Comparison of ENCODE assay signal across 10 cellular contexts in the genomic region with DNA sequence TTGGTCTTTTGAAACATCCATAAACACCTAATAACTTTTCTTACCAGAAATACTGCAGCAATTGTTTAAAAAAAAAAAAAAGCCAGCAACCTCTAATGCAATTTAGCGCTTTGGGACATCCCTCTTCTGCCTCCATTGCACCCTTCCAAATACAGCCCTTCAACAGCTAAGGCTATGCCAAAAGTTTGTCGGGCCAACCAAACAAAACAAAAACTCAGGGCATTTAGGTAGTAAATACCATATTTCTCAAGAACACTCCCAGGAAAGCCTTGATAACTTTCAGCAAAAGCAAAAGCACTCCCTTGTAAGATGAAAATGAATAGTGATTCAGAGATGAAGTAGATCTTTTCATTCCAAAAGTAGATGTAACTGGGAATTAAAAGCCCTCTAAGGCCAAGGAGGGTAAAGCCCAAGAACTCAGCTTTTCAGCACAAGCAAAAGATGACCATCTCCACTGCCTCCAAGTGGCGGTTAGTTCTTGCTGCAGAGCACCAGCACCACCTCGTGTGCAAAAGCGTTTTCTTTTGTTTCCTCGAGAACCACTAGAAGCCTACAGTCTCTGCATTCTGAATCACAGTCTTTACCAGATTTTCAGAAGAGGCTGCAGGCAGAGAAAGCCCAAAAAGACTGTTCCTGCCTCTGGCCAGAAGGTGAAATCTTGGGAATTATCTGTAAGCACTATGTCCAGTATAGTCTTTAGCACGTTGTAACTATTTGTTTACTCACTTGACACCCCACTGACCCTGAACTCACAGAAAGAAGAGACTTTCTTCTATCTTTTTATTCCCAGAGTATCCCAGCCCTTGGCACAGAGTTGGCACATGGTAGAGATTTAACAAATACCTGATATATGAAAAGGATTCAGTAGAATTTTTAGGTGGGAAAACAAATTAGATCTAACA. TPM values are rescaled to one million over a fixed set of nuclear protein-coding genes. Genes with fewer than 3 reads are reported as not detected.
DNase-seq lines count a peak whose midpoint lies in the region; ATAC-seq, FAIRE-seq and TF ChIP-seq lines count a peak whose summit lies in the region.
"Had no signal": no experiment of that assay in that cellular context is flagged by ENCODE, and none has a peak within 500 bp of the region (broad histone marks: within the 10 kb centered on the region; RNA-seq: fewer than 3 reads in every experiment).

No MANE protein-coding gene starts in this region.

- no peaks in the 10 kb centered on the region for H3K27me3 ChIP-seq in vagina
- H3K27me3 ChIP-seq: BLaER1 treated with 17β-estradiol and CSF1 and Interleukin-3, amounts not matched to agents 10 nM and 100 nM had no signal

- ATAC-seq in GM21737 (IDR thresholded peaks at IDR 0.05; ENCODE audit: unreplicated experiment): peak; percentile 73

- no peak overlapping the region for H3K4me3 ChIP-seq in vagina
- H3K4me3 ChIP-seq: BLaER1 treated with 17β-estradiol and CSF1 and Interleukin-3, amounts not matched to agents 10 nM and 100 nM had no signal

- H3K27ac ChIP-seq in vagina: no peak overlapping the region
- H3K27ac ChIP-seq: BLaER1 treated with 17β-estradiol and CSF1 and Interleukin-3, amounts not matched to agents 10 nM and 100 nM had no signal

- TF ChIP-seq CTCF in LNCAP (IDR thresholded peaks at IDR 0.05) (peak; percentile 77), vagina (IDR thresholded peaks at IDR 0.05) (peak; percentile 3 to 43 (median 21))

- H3K36me3 ChIP-seq in vagina: no peaks in the 10 kb centered on the region
- H3K36me3 ChIP-seq: BLaER1 treated with 17β-estradiol and CSF1 and Interleukin-3, amounts not matched to agents 10 nM and 100 nM had no signal

- FAIRE-seq in RCC 7860 (lab: Jason Lieb, UNC): no peak

- H3K4me1 ChIP-seq in vagina: no peaks in the 10 kb centered on the region

- DNase-seq in NCI-H2081 (lab: John Stamatoyannopoulos, UW) (peak; percentile 52 to 72), NCI-H2081 treated with DMSO at 0.1 percent for 48 hours (lab: John Stamatoyannopoulos, UW) (no peak), RCC 7860 (ENCODE audit: low spot score) (peak; percentile 23), dermis blood vessel endothelial cell (peak; percentile 76), lung microvascular endothelial cell (ENCODE audit: low read depth in 2 of 2) (peak; percentile 56 to 69), vagina (ENCODE audit: extremely low spot score in 2 of 2) (no peak)

- H3K9me3 ChIP-seq in vagina: no peaks in the 10 kb centered on the region
- H3K9me3 ChIP-seq: BLaER1 treated with 17β-estradiol and CSF1 and Interleukin-3, amounts not matched to agents 10 nM and 100 nM had no signal

- TF ChIP-seq POLR2A in vagina (IDR thresholded peaks at IDR 0.05): no peak

- intact Hi-C loops in vagina (cut with DNase I): no loop called here

RNA-seq across cellular contexts. Expression of a gene that starts 53.1 kb away (rescaled TPM):
- not detected in 2 replicates for total RNA-seq in dermis blood vessel endothelial cell
- not detected in 2 replicates for total RNA-seq in lung microvascular endothelial cell
- not detected for total RNA-seq in vagina
- total RNA-seq: urinary bladder had no signal

Comparison
In these comparisons a context has a peak if more than half of its experiments do, and no peak if none do; other contexts are left out.
1. DNase-seq: peak in NCI-H2081 (2 of 2), RCC 7860 (single experiment), dermis blood vessel endothelial cell (single experiment) and lung microvascular endothelial cell (2 of 2); none in NCI-H2081 treated with DMSO at 0.1 percent for 48 hours (single experiment) and vagina (0 of 2).